In genomic region chr18:35508030-35508429, GRCh38 we compare ENCODE assay signal across 21 cellular contexts. TPM values are rescaled to one million over a fixed set of nuclear protein-coding genes. Genes with fewer than 3 reads are reported as not detected.
DNase-seq lines count a peak whose midpoint lies in the region; ATAC-seq, FAIRE-seq and TF ChIP-seq lines count a peak whose summit lies in the region.
"Had no signal": no experiment of that assay in that cellular context is flagged by ENCODE, and none has a peak within 500 bp of the region (broad histone marks: within the 10 kb centered on the region; RNA-seq: fewer than 3 reads in every experiment).

No MANE protein-coding gene starts in this region.

- intact Hi-C loops in left ventricle myocardium superior (cut with micrococcal nuclease) = no loop called here
- intact Hi-C loops in HepG2 (cut with micrococcal nuclease; ENCODE audit: unreplicated experiment) = no loop called here

- CTCF ChIA-PET in HepG2 (lab: Yijun Ruan, JAX; ENCODE audit: low intra/inter-chr PET ratio, low total read pairs) = no interaction called here

- TF ChIP-seq RAD21 in HepG2 (CRISPR knock-in tag; IDR thresholded peaks at IDR 0.05) = no peak

- no peak for TF ChIP-seq POLR2A in HepG2 (IDR thresholded peaks at IDR 0.05; ENCODE audit: insufficient read depth in 1 of 2, low read depth in 2 of 2, low read length in 2 of 2)

- TF ChIP-seq CTCF in right atrium auricular region (IDR thresholded peaks at IDR 0.05) (no peak), HepG2 (CRISPR knock-in tag; IDR thresholded peaks at IDR 0.05) (no peak)

- H3K36me3 ChIP-seq in right atrium auricular region (no peaks in the 10 kb centered on the region), ectodermal cell (ENCODE audit: control insufficient read depth, insufficient read depth, low read length) (no peaks in the 10 kb centered on the region), HepG2 (replicated peaks in 1 of 2; ENCODE audit: control insufficient read depth in 1 of 2, insufficient read depth in 2 of 2, low read length in 2 of 2) (no peaks in the 10 kb centered on the region)
- H3K36me3 ChIP-seq: HAP-1 had no signal

- in situ Hi-C loops in HepG2 (cut with HindIII; ENCODE audit: extremely low pct_ligation_motif_present, low pct_unique_long_range_greater_than_20kb) = loop anchor here (5.0 kb wide), 1 partner anchor 101 kb away; no protein-coding TSS in a partner anchor

- H3K4me1 ChIP-seq in right atrium auricular region (peaks cover 0 to 2% of the 10 kb centered on the region in 2 donors), ectodermal cell (ENCODE audit: control insufficient read depth, insufficient read depth, low read length) (peaks cover 36% of the 10 kb centered on the region), HepG2 (ENCODE audit: insufficient read depth, low read length) (peaks cover 42% of the 10 kb centered on the region)
- H3K4me1 ChIP-seq: HAP-1 had no signal

- H3K9ac ChIP-seq in HepG2 (ENCODE audit: insufficient read depth, low read depth, low read length) = no peak overlapping the region

- WGBS in ectodermal cell, 2 experiments = 88 to 95% methylated on average over 5 of the region's 5 CpGs
- WGBS in HepG2 (ENCODE audit: low lambda C conversion rate) = 24% methylated on average over 5 of the region's 5 CpGs

- no peaks in the 10 kb centered on the region for H3K27me3 ChIP-seq in right atrium auricular region
- H3K27me3 ChIP-seq in ectodermal cell (ENCODE audit: control insufficient read depth, insufficient read depth, low read length, poor library complexity, severe bottlenecking) = no peaks in the 10 kb centered on the region
- peaks cover 0 to 6% of the 10 kb centered on the region in 2 experiments; a peak in 2 of 5 replicates for H3K27me3 ChIP-seq in HepG2 (ENCODE audit: control insufficient read depth in 1 of 2, insufficient read depth in 2 of 2, low read length in 2 of 2)

- H3K27ac ChIP-seq in right atrium auricular region = no peak overlapping the region
- peak overlapping the region; percentile 2 for H3K27ac ChIP-seq in ectodermal cell (ENCODE audit: insufficient read depth, low read depth, low read length, poor library complexity, severe bottlenecking)
- no peak overlapping the region for H3K27ac ChIP-seq in HepG2 (ENCODE audit: extremely low read length, insufficient read depth, low read length)
- H3K27ac ChIP-seq: RWPE1, SK-N-MC had no signal

- H2AFZ ChIP-seq in HepG2 (ENCODE audit: low read length) = no peak overlapping the region

- H4K20me1 ChIP-seq in HepG2 (ENCODE audit: insufficient read depth, low read length) = no peaks in the 10 kb centered on the region

- TF ChIP-seq EP300 in HepG2 (IDR thresholded peaks at IDR 0.05; ENCODE audit: low read depth in 2 of 2, low read length in 2 of 2) (no peak), HepG2 (CRISPR knock-in tag; IDR thresholded peaks at IDR 0.05; ENCODE audit: borderline replicate concordance) (no peak)

- H3K4me2 ChIP-seq in HepG2 (ENCODE audit: low read depth, low read length) = peak overlapping the region; percentile 50

- ATAC-seq in left ventricle myocardium superior (no peak), HepG2 (peak; percentile 70)

- DNase-seq in right atrium auricular region (ENCODE audit: low spot score) (peak; percentile 16), left ventricle myocardium superior (no peak), HepG2 (ENCODE audit: low spot score) (no peak), hypothalamus (lab: John Stamatoyannopoulos, UW) (no peak), middle frontal gyrus (ENCODE audit: extremely low spot score, low spot score) (no peak)
- no peak for DNase-seq in activated CD4-positive, alpha-beta T cell treated with anti-CD3 and anti-CD28 coated beads for 48 hours
- DNase-seq: KG1, NCI-H1048, NCI-H1417 treated with DMSO at 0.1 percent for 48 hours, NCI-H187, NCI-H2107, NCI-H446 treated with DMSO at 0.1 percent for 48 hours, NCI-H526 treated with DMSO at 0.1 percent for 48 hours, SHP77 treated with DMSO at 0.1 percent for 48 hours had no signal

- H3K9me3 ChIP-seq in right atrium auricular region (no peaks in the 10 kb centered on the region), ectodermal cell (ENCODE audit: control insufficient read depth, low read length) (no peaks in the 10 kb centered on the region), HepG2 (ENCODE audit: low read length) (no peaks in the 10 kb centered on the region)
- H3K9me3 ChIP-seq: HAP-1 had no signal

- FAIRE-seq in HepG2 (lab: Jason Lieb, UNC) = no peak
- FAIRE-seq: A204.1, G401.6, GM12892 had no signal

- POLR2A ChIA-PET in HepG2 (lab: Yijun Ruan, JAX) = interaction anchor here (1.5 to 3.3 kb wide), 2 partner anchors 11 to 29 kb away, joined by 5 to 27 read pairs; partner anchors contain the start of gene INO80C

- BruUV-seq in HepG2 (replicated peaks; lab: Mats Ljungman, UMichigan) = no TSS peak

- H3K4me3 ChIP-seq in right atrium auricular region = no peak overlapping the region
- no peak overlapping the region for H3K4me3 ChIP-seq in ectodermal cell (ENCODE audit: insufficient read depth, low read depth, low read length)
- H3K4me3 ChIP-seq in HepG2 (replicated peaks in 1 of 3; ENCODE audit: insufficient read depth in 1 of 3, low read depth in 2 of 3, low read length in 3 of 3) = no peak overlapping the region
- H3K4me3 ChIP-seq: HAP-1, SK-N-MC had no signal

- no peaks in the 10 kb centered on the region for H3K79me2 ChIP-seq in HepG2 (ENCODE audit: insufficient read depth, low read length)

TF ChIP-seq in HepG2, 621 proteins besides CTCF, POLR2A, EP300 and RAD21:
- TF ChIP-seq LCORL (IDR thresholded peaks at IDR 0.05) (no peak), LCORL (CRISPR knock-in tag; IDR thresholded peaks at IDR 0.05) (0 out of 2 replicates have a peak, but pooled peaks have one; percentile 21), USF2 (IDR thresholded peaks at IDR 0.05; ENCODE audit: low read depth, low read length) (no peak), USF2 (CRISPR knock-in tag; IDR thresholded peaks at IDR 0.05; ENCODE audit: borderline replicate concordance) (peak; percentile 1; the same call in 1 of the 2 replicates), CENPX (CRISPR knock-in tag; IDR thresholded peaks at IDR 0.05) (no peak), FOXJ3 (CRISPR knock-in tag; IDR thresholded peaks at IDR 0.05; ENCODE audit: borderline replicate concordance) (no peak)
- TF ChIP-seq, protein P1, sequence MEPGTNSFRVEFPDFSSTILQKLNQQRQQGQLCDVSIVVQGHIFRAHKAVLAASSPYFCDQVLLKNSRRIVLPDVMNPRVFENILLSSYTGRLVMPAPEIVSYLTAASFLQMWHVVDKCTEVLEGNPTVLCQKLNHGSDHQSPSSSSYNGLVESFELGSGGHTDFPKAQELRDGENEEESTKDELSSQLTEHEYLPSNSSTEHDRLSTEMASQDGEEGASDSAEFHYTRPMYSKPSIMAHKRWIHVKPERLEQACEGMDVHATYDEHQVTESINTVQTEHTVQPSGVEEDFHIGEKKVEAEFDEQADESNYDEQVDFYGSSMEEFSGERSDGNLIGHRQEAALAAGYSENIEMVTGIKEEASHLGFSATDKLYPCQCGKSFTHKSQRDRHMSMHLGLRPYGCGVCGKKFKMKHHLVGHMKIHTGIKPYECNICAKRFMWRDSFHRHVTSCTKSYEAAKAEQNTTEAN (CRISPR knock-in tag; conservative IDR thresholded peaks at IDR 0.05) = no peak

RNA-seq across cellular contexts. Expression of gene INO80C, which starts 10.3 kb away (rescaled TPM):
- 10 to 100 TPM; 11.1 to 13.9 TPM for total RNA-seq in right atrium auricular region
- 24.9 TPM for total RNA-seq in left ventricle myocardium superior
- polyA plus RNA-seq in ectodermal cell (2013, experiment 1 of 4) = 35.6 TPM
- polyA plus RNA-seq in ectodermal cell (2013, experiment 2 of 4) = 39.5 TPM
- 27.8 TPM for polyA plus RNA-seq in ectodermal cell (2013, experiment 3 of 4)
- polyA plus RNA-seq in ectodermal cell (2013, experiment 4 of 4) = 33.0 TPM
- total RNA-seq in HepG2 (2016; rRNA removed; fragmentation: Illumina TruSeq; extraction: Trizol) = 8.2 and 10.8 TPM in 2 replicates
- 5.2 and 7.5 TPM in 2 replicates for total RNA-seq in HepG2 (2016; cell fraction: cytosol; rRNA removed; fragmentation: Illumina TruSeq; extraction: Trizol; ENCODE audit: low read depth)
- 6.6 and 9.8 TPM in 2 replicates for total RNA-seq in HepG2 (2016; cell fraction: insoluble cytoplasmic fraction; rRNA removed; fragmentation: Illumina TruSeq; extraction: Trizol)
- 4.8 and 6.6 TPM in 2 replicates for total RNA-seq in HepG2 (2016; cell fraction: membrane; rRNA removed; fragmentation: Illumina TruSeq; extraction: Trizol)
- 11.1 and 13.4 TPM in 2 replicates for total RNA-seq in HepG2 (2016; cell fraction: nucleus; rRNA removed; fragmentation: Illumina TruSeq; extraction: Trizol)
- 15.4 and 20.5 TPM in 2 replicates for polyA plus RNA-seq in HepG2 (2011; rRNA removed)
- 17.9 and 18.5 TPM in 2 replicates for polyA plus RNA-seq in HepG2 (2011; cell fraction: cytosol; rRNA removed)
- polyA plus RNA-seq in HepG2 (2011; cell fraction: nucleus; rRNA removed) = 14.5 and 18.5 TPM in 2 replicates
- 17.4 and 24.1 TPM in 2 replicates for polyA plus RNA-seq in HepG2 (2012)
- 8.6 and 12.5 TPM in 2 replicates for polyA plus RNA-seq in HepG2 (2016; cell fraction: cytosol; fragmentation: Illumina TruSeq; extraction: Trizol; ENCODE audit: low read depth)
- 40.1 and 41.8 TPM in 2 replicates for polyA plus RNA-seq in HepG2 (2016; cell fraction: insoluble cytoplasmic fraction; fragmentation: Illumina TruSeq; extraction: Trizol; ENCODE audit: low read depth)
- polyA plus RNA-seq in HepG2 (2016; cell fraction: membrane; fragmentation: Illumina TruSeq; extraction: Trizol; ENCODE audit: low read depth) = 13.6 and 13.7 TPM in 2 replicates
- polyA plus RNA-seq in HepG2 (2016; cell fraction: nucleus; fragmentation: Illumina TruSeq; extraction: Trizol; ENCODE audit: insufficient read depth, low read depth) = 27.3 and 33.7 TPM in 2 replicates
- polyA minus RNA-seq in HepG2 (2011; rRNA and poly(A)+ RNA removed; ENCODE audit: low replicate concordance) = 9.7 and 18.8 TPM in 2 replicates
- 6.5 TPM in 2 replicates for polyA minus RNA-seq in HepG2 (2011; cell fraction: cytosol; rRNA and poly(A)+ RNA removed)
- 19.0 and 30.3 TPM in 2 replicates for polyA minus RNA-seq in HepG2 (2011; cell fraction: nucleus; rRNA and poly(A)+ RNA removed)
